In genomic region chr15:31317033-31317979, GRCh38 we compare ENCODE assay signal across 30 cellular contexts. TPM values are rescaled to one million over a fixed set of nuclear protein-coding genes. Genes with fewer than 3 reads are reported as not detected.
DNase-seq lines count a peak whose midpoint lies in the region; ATAC-seq and TF ChIP-seq lines count a peak whose summit lies in the region.
"Had no signal": no experiment of that assay in that cellular context is flagged by ENCODE, and none has a peak within 500 bp of the region (broad histone marks: within the 10 kb centered on the region; RNA-seq: fewer than 3 reads in every experiment).

No MANE protein-coding gene starts in this region.

- H3K27me3 Mint-ChIP-seq in CD4-positive, CD25-positive, alpha-beta regulatory T cell, result peaks cover 4% of the 10 kb centered on the region
- no peaks in the 10 kb centered on the region for H3K27me3 Mint-ChIP-seq in activated CD8-positive, alpha-beta T cell treated with anti-CD3 and anti-CD28 coated beads, Interleukin-2, amount 10 ng/mL, durations not matched to agents 7 days and 5 days (ENCODE audit: low read depth)
- H3K27me3 Mint-ChIP-seq in natural killer cell (ENCODE audit: low read depth in 2 of 2), result no peaks in the 10 kb centered on the region
- H3K27me3 Mint-ChIP-seq: activated naive CD8-positive, alpha-beta T cell treated with anti-CD3 and anti-CD28 coated beads, Interleukin-2, amount 50 U/mL, for 24 hours; IgD-negative memory B cell; stimulated activated naive B cell treated with anti-CD40 and anti-IgM and Interleukin-4, amounts not matched to agents 10 μg/mL and 1 μg/mL and 100 μg/mL, for 72 hours had no signal

- H3K4me3 ChIP-seq in AG10803 (ENCODE audit: low read length), result 0 out of 2 replicates have a peak overlapping the region, but pooled peaks have one; percentile 7
- no peak overlapping the region for H3K4me3 ChIP-seq in CD4-positive, CD25-positive, alpha-beta regulatory T cell (ENCODE audit: low read depth, low read length)
- H3K4me3 ChIP-seq: left lung, skin epidermis had no signal

- peak overlapping the region; percentile 20 to 79 (median 24) for H3K27ac Mint-ChIP-seq in CD4-positive, CD25-positive, alpha-beta regulatory T cell
- H3K27ac Mint-ChIP-seq in activated CD8-positive, alpha-beta T cell treated with anti-CD3 and anti-CD28 coated beads, Interleukin-2, amount 10 ng/mL, durations not matched to agents 7 days and 5 days, result peak overlapping the region; percentile 30
- H3K27ac Mint-ChIP-seq in natural killer cell, result peak overlapping the region; percentile 37 to 40
- H3K27ac Mint-ChIP-seq: activated naive CD8-positive, alpha-beta T cell treated with anti-CD3 and anti-CD28 coated beads, Interleukin-2, amount 50 U/mL, for 24 hours; activated T-helper 2 cell treated with anti-CD3 and anti-CD28 coated beads, Interferon-gamma antibody, Interleukin-2, Interleukin-4, amounts not matched to agents 10 μg/mL and 5 μg/mL and 100 μg/mL, durations not matched to agents 14 hours and 24 hours and 36 hours; IgD-negative memory B cell; stimulated activated naive B cell treated with anti-CD40 and anti-IgM and Interleukin-4, amounts not matched to agents 10 μg/mL and 1 μg/mL and 100 μg/mL, for 72 hours; type B pancreatic cell had no signal

- H3K9me3 Mint-ChIP-seq in CD4-positive, CD25-positive, alpha-beta regulatory T cell, result peaks cover 0 to 2% (median 0%) of the 10 kb centered on the region in 7 donors
- peaks cover 22% of the 10 kb centered on the region for H3K9me3 Mint-ChIP-seq in activated CD8-positive, alpha-beta T cell treated with anti-CD3 and anti-CD28 coated beads, Interleukin-2, amount 10 ng/mL, durations not matched to agents 7 days and 5 days (ENCODE audit: insufficient read depth)
- H3K9me3 Mint-ChIP-seq in natural killer cell, result peaks cover 0 to 3% of the 10 kb centered on the region in 2 donors
- H3K9me3 Mint-ChIP-seq: stimulated activated naive B cell treated with anti-CD40 and anti-IgM and Interleukin-4, amounts not matched to agents 10 μg/mL and 1 μg/mL and 100 μg/mL, for 72 hours; type B pancreatic cell had no signal

- H3K27me3 ChIP-seq in CD4-positive, CD25-positive, alpha-beta regulatory T cell (ENCODE audit: control insufficient read depth, insufficient read depth, low read length), result no peaks in the 10 kb centered on the region
- H3K27me3 ChIP-seq: left lung had no signal

- H3K4me1 ChIP-seq in CD4-positive, CD25-positive, alpha-beta regulatory T cell (ENCODE audit: control insufficient read depth, insufficient read depth, low read length, poor library complexity, severe bottlenecking), result peaks cover 11% of the 10 kb centered on the region

- ATAC-seq in CD4-positive, CD25-positive, alpha-beta regulatory T cell (ENCODE audit: low read depth in 2 of 2), result no peak
- no peak for ATAC-seq in activated CD8-positive, alpha-beta T cell treated with anti-CD3 and anti-CD28 coated beads, Interleukin-2, amount 10 ng/mL, durations not matched to agents 7 days and 5 days
- peak; percentile 54 to 87 (median 67) for ATAC-seq in natural killer cell
- ATAC-seq: activated naive CD8-positive, alpha-beta T cell treated with anti-CD3 and anti-CD28 coated beads, Interleukin-2, amount 50 U/mL, for 24 hours; left lung; Panc1; stimulated activated naive B cell treated with anti-CD40 and anti-IgM and Interleukin-4, amounts not matched to agents 10 μg/mL and 1 μg/mL and 100 μg/mL, for 72 hours had no signal

- no peaks in the 10 kb centered on the region for H3K36me3 Mint-ChIP-seq in CD4-positive, CD25-positive, alpha-beta regulatory T cell
- H3K36me3 Mint-ChIP-seq in activated CD8-positive, alpha-beta T cell treated with anti-CD3 and anti-CD28 coated beads, Interleukin-2, amount 10 ng/mL, durations not matched to agents 7 days and 5 days (ENCODE audit: low read depth), result peaks cover 16% of the 10 kb centered on the region
- H3K36me3 Mint-ChIP-seq in natural killer cell, result no peaks in the 10 kb centered on the region
- H3K36me3 Mint-ChIP-seq: stimulated activated naive B cell treated with anti-CD40 and anti-IgM and Interleukin-4, amounts not matched to agents 10 μg/mL and 1 μg/mL and 100 μg/mL, for 72 hours; type B pancreatic cell had no signal

- CTCF ChIA-PET in activated CD8-positive, alpha-beta T cell treated with anti-CD3 and anti-CD28 coated beads, Interleukin-2, amount 10 ng/mL, durations not matched to agents 7 days and 5 days (lab: Charles Lee), result interaction anchor here (1.0 to 1.2 kb wide), 2 partner anchors 14 to 63 kb away, joined by 3 to 4 read pairs; no protein-coding TSS in a partner anchor

- H3K4me1 Mint-ChIP-seq in CD4-positive, CD25-positive, alpha-beta regulatory T cell, result peaks cover 0 to 28% (median 13%) of the 10 kb centered on the region in 4 donors
- H3K4me1 Mint-ChIP-seq in activated CD8-positive, alpha-beta T cell treated with anti-CD3 and anti-CD28 coated beads, Interleukin-2, amount 10 ng/mL, durations not matched to agents 7 days and 5 days (ENCODE audit: low read depth), result peaks cover 60% of the 10 kb centered on the region
- peaks cover 13 to 20% of the 10 kb centered on the region in 2 donors for H3K4me1 Mint-ChIP-seq in natural killer cell

- DNase-seq in AG10803 (ENCODE audit: low read depth) (no peak), natural killer cell (no peak), erythroblast (lab: John Stamatoyannopoulos, UW) (no peak), H4 (ENCODE audit: low spot score) (no peak), activated gamma-delta T cell (lab: John Stamatoyannopoulos, UW) (no peak)
- no peak for DNase-seq in CD4-positive, CD25-positive, alpha-beta regulatory T cell
- DNase-seq in activated CD8-positive, alpha-beta T cell treated with anti-CD3 and anti-CD28 coated beads, Interleukin-2, amount 10 ng/mL, durations not matched to agents 7 days and 5 days, result no peak
- DNase-seq: activated CD4-positive, alpha-beta T cell treated with anti-CD3 and anti-CD28 coated beads for 48 hours; activated CD8-positive, alpha-beta memory T cell treated with anti-CD3 and anti-CD28 coated beads, Interleukin-2, amount 50 U/mL, for 48 hours; activated naive CD8-positive, alpha-beta T cell treated with anti-CD3 and anti-CD28 coated beads, Interleukin-2, amount 50 U/mL, for 24 hours; caudate nucleus; cortex of kidney; effector memory CD4-positive, alpha-beta T cell; left lung; mesendoderm; MV-4-11; NCI-H1436; NCI-H2081; NCI-H226; NCI-H69; SHP77; stimulated activated naive B cell treated with anti-CD40 and anti-IgM and Interleukin-4, amounts not matched to agents 10 μg/mL and 1 μg/mL and 100 μg/mL, for 72 hours; substantia nigra had no signal

- H3K9me3 ChIP-seq in CD4-positive, CD25-positive, alpha-beta regulatory T cell (ENCODE audit: control insufficient read depth in 2 of 2, low read length in 2 of 2), result peaks cover 5 to 8% of the 10 kb centered on the region in 2 experiments

- TF ChIP-seq CTCF in AG10803 (conservative IDR thresholded peaks at IDR 0.05; ENCODE audit: low read length) (no peak), natural killer cell (IDR thresholded peaks at IDR 0.05) (no peak)

- no peaks in the 10 kb centered on the region for H3K36me3 ChIP-seq in CD4-positive, CD25-positive, alpha-beta regulatory T cell (ENCODE audit: control insufficient read depth, insufficient read depth, low read length)
- H3K36me3 ChIP-seq: left lung had no signal

- POLR2A ChIA-PET in activated CD8-positive, alpha-beta T cell treated with anti-CD3 and anti-CD28 coated beads, Interleukin-2, amount 10 ng/mL, durations not matched to agents 7 days and 5 days (lab: Charles Lee), result interaction anchor here (0.8 to 2.5 kb wide), 2 partner anchors 9 to 145 kb away, joined by 3 to 10 read pairs; partner anchors contain the start of gene KLF13

- no peak overlapping the region for H3K27ac ChIP-seq in CD4-positive, CD25-positive, alpha-beta regulatory T cell (ENCODE audit: insufficient read depth, low read length, poor library complexity, severe bottlenecking)
- H3K27ac ChIP-seq: epithelial cell of prostate, left lung, skin epidermis had no signal

- no peak for TF ChIP-seq POLR2A in erythroblast (IDR thresholded peaks at IDR 0.05; ENCODE audit: low read length)

- no peak overlapping the region for H3K4me3 Mint-ChIP-seq in CD4-positive, CD25-positive, alpha-beta regulatory T cell
- no peak overlapping the region for H3K4me3 Mint-ChIP-seq in activated CD8-positive, alpha-beta T cell treated with anti-CD3 and anti-CD28 coated beads, Interleukin-2, amount 10 ng/mL, durations not matched to agents 7 days and 5 days
- H3K4me3 Mint-ChIP-seq in natural killer cell, result peak overlapping the region; percentile 6
- H3K4me3 Mint-ChIP-seq: activated naive CD8-positive, alpha-beta T cell treated with anti-CD3 and anti-CD28 coated beads, Interleukin-2, amount 50 U/mL, for 24 hours; CD14-positive monocyte; IgD-negative memory B cell; stimulated activated naive B cell treated with anti-CD40 and anti-IgM and Interleukin-4, amounts not matched to agents 10 μg/mL and 1 μg/mL and 100 μg/mL, for 72 hours; type B pancreatic cell had no signal

- intact Hi-C loops in natural killer cell (cut with micrococcal nuclease), result no loop called here

RNA-seq across cellular contexts. Expression of gene KLF13, which starts 9.3 kb away (rescaled TPM):
- 227 TPM for total RNA-seq in CD4-positive, CD25-positive, alpha-beta regulatory T cell
- 10 to 100 TPM; 36.3 to 52.1 (median 47.7) TPM for polyA plus RNA-seq in CD4-positive, CD25-positive, alpha-beta regulatory T cell
- 100 to 1,000 TPM; 214 to 215 TPM for total RNA-seq in activated CD8-positive, alpha-beta T cell treated with anti-CD3 and anti-CD28 coated beads, Interleukin-2, amount 10 ng/mL, durations not matched to agents 7 days and 5 days
- 100 to 1,000 TPM; 277 to 328 (median 300) TPM for total RNA-seq in natural killer cell
- 12.0 and 20.8 TPM in 2 replicates for total RNA-seq in H4 (2014; rRNA removed; shearing (Covaris generic))

Comparison
In these comparisons a context has a peak if more than half of its experiments do, and no peak if none do; other contexts are left out.
1. ATAC-seq: peak in natural killer cell (3 of 3); none in CD4-positive, CD25-positive, alpha-beta regulatory T cell (0 of 2) and activated CD8-positive, alpha-beta T cell treated with anti-CD3 and anti-CD28 coated beads, Interleukin-2, amount 10 ng/mL, durations not matched to agents 7 days and 5 days (single experiment).
2. Peak in every context shown above with its lines, with median percentiles within 50 percentile points of each other: H3K27ac Mint-ChIP-seq.